8 cellular contexts compared by ENCODE assay signal in genomic region chrX:2812161-2812907, GRCh38. TPM values are rescaled to one million over a fixed set of nuclear protein-coding genes. Genes with fewer than 3 reads are reported as not detected.
DNase-seq lines count a peak whose midpoint lies in the region; FAIRE-seq and TF ChIP-seq lines count a peak whose summit lies in the region.
"Not testable (repeated sequence)": the region's sequence is repeated elsewhere in the genome, so short reads cannot be mapped to it uniquely, and the experiment has no call there.

No MANE protein-coding gene starts in this region.

- not testable (repeated sequence) for DNase-seq in AG09319 (ENCODE audit: extremely low read depth, low read depth); GM19239 (ENCODE audit: insufficient read length, low spot score); epithelial cell of prostate (ENCODE audit: low read depth, low spot score)
- DNase-seq in KG1 (lab: John Stamatoyannopoulos, UW) (peak; percentile 1), SK-MEL-5 (ENCODE audit: low read depth, low spot score) (peak; percentile 69), medulla oblongata (ENCODE audit: extremely low spot score) (peak; percentile 37)
- DNase-seq in activated T-helper 9 cell treated with anti-CD3 and anti-CD28 coated beads, Interleukin-2, amount 50 U/mL, for 16 hours (ENCODE audit: low read depth), result peak; percentile 19
- peak; percentile 18 for DNase-seq in stimulated activated CD4-positive, alpha-beta T cell treated with anti-CD3 and anti-CD28 coated beads, Interleukin-4, amount 100 ng/mL, for 1 hour

- peak overlapping the region; percentile 48 for H3K27ac ChIP-seq in epithelial cell of prostate

- in situ Hi-C loops in SK-MEL-5 (cut with HindIII; ENCODE audit: low pct_unique_long_range_greater_than_20kb, low sequenced_read_pairs), result loop anchor here (25.0 kb wide), 1 partner anchor 125 kb away; the partner anchor contains the start of gene CD99

- FAIRE-seq in GM19239 (lab: Jason Lieb, UNC), result peak; percentile 35

- peak; percentile 67 for TF ChIP-seq CTCF in AG09319 (IDR thresholded peaks at IDR 0.05; ENCODE audit: low read depth, low read length)

RNA-seq across cellular contexts. Expression of gene GYG2, which starts 16.4 kb away (rescaled TPM):
- 71.4 and 77.5 TPM in 2 replicates for total RNA-seq in SK-MEL-5 (2014; rRNA removed; shearing (Covaris generic))
- polyA plus RNA-seq in SK-MEL-5 (2015; cell fraction: cytosol; rRNA removed), result 109 and 123 TPM in 2 replicates
- 83.2 and 101 TPM in 2 replicates for polyA plus RNA-seq in SK-MEL-5 (2015; cell fraction: nucleus; rRNA removed)
